ENCODE assay signal across 8 cellular contexts in genomic region chr2:100292022-100292580, GRCh38. TPM values are rescaled to one million over a fixed set of nuclear protein-coding genes. Genes with fewer than 3 reads are reported as not detected.
DNase-seq lines count a peak whose midpoint lies in the region; ATAC-seq and TF ChIP-seq lines count a peak whose summit lies in the region.

No MANE protein-coding gene starts in this region.

- no peak overlapping the region for H3K4me3 ChIP-seq in CD4-positive, CD25-positive, alpha-beta regulatory T cell (ENCODE audit: low read depth, low read length)
- no peak overlapping the region for H3K4me3 ChIP-seq in fibroblast of the aortic adventitia (ENCODE audit: low read depth, low read length)

- H3K4me1 Mint-ChIP-seq in CD4-positive, CD25-positive, alpha-beta regulatory T cell, result no peaks in the 10 kb centered on the region

- H3K27me3 Mint-ChIP-seq in CD4-positive, CD25-positive, alpha-beta regulatory T cell, result no peaks in the 10 kb centered on the region

- no peaks in the 10 kb centered on the region for H3K9me3 Mint-ChIP-seq in CD4-positive, CD25-positive, alpha-beta regulatory T cell

- no peak overlapping the region for H3K4me3 Mint-ChIP-seq in CD4-positive, CD25-positive, alpha-beta regulatory T cell

- no peaks in the 10 kb centered on the region for H3K36me3 Mint-ChIP-seq in CD4-positive, CD25-positive, alpha-beta regulatory T cell

- H3K36me3 ChIP-seq in CD4-positive, CD25-positive, alpha-beta regulatory T cell (ENCODE audit: control insufficient read depth, insufficient read depth, low read length), result no peaks in the 10 kb centered on the region

- H3K27me3 ChIP-seq in CD4-positive, CD25-positive, alpha-beta regulatory T cell (ENCODE audit: control insufficient read depth, insufficient read depth, low read length), result no peaks in the 10 kb centered on the region

- no peak overlapping the region for H3K27ac ChIP-seq in CD4-positive, CD25-positive, alpha-beta regulatory T cell (ENCODE audit: insufficient read depth, low read length, poor library complexity, severe bottlenecking)

- ATAC-seq in CD4-positive, CD25-positive, alpha-beta regulatory T cell (ENCODE audit: low read depth in 2 of 2), result peak in 1 of 2 donors; percentile 46
- ATAC-seq in HG02610 (IDR thresholded peaks at IDR 0.05; ENCODE audit: unreplicated experiment), result no peak

- no peaks in the 10 kb centered on the region for H3K9me3 ChIP-seq in CD4-positive, CD25-positive, alpha-beta regulatory T cell (ENCODE audit: control insufficient read depth in 2 of 2, low read length in 2 of 2)

- peak; percentile 19 for TF ChIP-seq CTCF in fibroblast of the aortic adventitia (IDR thresholded peaks at IDR 0.05; ENCODE audit: insufficient read depth, low read length)

- peak in 2 of 3 donors; percentile 8 to 35 for DNase-seq in CD4-positive, CD25-positive, alpha-beta regulatory T cell
- peak; percentile 17 for DNase-seq in LHCN-M2 (ENCODE audit: low read depth)
- DNase-seq in activated CD4-positive, alpha-beta T cell treated with anti-CD3 and anti-CD28 coated beads for 4 hours, result peak; percentile 7 to 35
- peak; percentile 94 for DNase-seq in fibroblast of the aortic adventitia (ENCODE audit: low read depth)
- peak; percentile 13 to 29 (median 21) for DNase-seq in stimulated activated CD4-positive, alpha-beta T cell treated with anti-CD3 and anti-CD28 coated beads, Interleukin-12 subunit alpha, Interleukin-12 subunit beta, amount 100 ng/mL, for 48 hours (ENCODE audit: low read depth in 2 of 3, low spot score in 1 of 3)
- no peak for DNase-seq in NCI-H1105 (lab: John Stamatoyannopoulos, UW)
- no peak for DNase-seq in NCI-H446 (lab: John Stamatoyannopoulos, UW)

- peaks cover 7% of the 10 kb centered on the region for H3K4me1 ChIP-seq in CD4-positive, CD25-positive, alpha-beta regulatory T cell (ENCODE audit: control insufficient read depth, insufficient read depth, low read length, poor library complexity, severe bottlenecking)

- H3K27ac Mint-ChIP-seq in CD4-positive, CD25-positive, alpha-beta regulatory T cell, result no peak overlapping the region

RNA-seq across cellular contexts. Expression of gene LONRF2, which starts 30.2 kb away (rescaled TPM):
- 0.42 TPM for total RNA-seq in CD4-positive, CD25-positive, alpha-beta regulatory T cell
- polyA plus RNA-seq in CD4-positive, CD25-positive, alpha-beta regulatory T cell, result not detected
- total RNA-seq in LHCN-M2 (2014; rRNA removed) (not detected in 2 replicates), fibroblast of the aortic adventitia (ENCODE audit: low replicate concordance) (1.8 and 2.0 TPM in 2 replicates)
- polyA plus RNA-seq in LHCN-M2 (2012), result not detected

Comparison
In these comparisons a context has a peak if more than half of its experiments do, and no peak if none do; other contexts are left out.
1. DNase-seq: peak in CD4-positive, CD25-positive, alpha-beta regulatory T cell (2 of 3), LHCN-M2 (single experiment), activated CD4-positive, alpha-beta T cell treated with anti-CD3 and anti-CD28 coated beads for 4 hours (2 of 2), fibroblast of the aortic adventitia (single experiment) and stimulated activated CD4-positive, alpha-beta T cell treated with anti-CD3 and anti-CD28 coated beads, Interleukin-12 subunit alpha, Interleukin-12 subunit beta, amount 100 ng/mL, for 48 hours (3 of 3); none in NCI-H1105 (single experiment) and NCI-H446 (0 of 2).